In the genomic region with DNA sequence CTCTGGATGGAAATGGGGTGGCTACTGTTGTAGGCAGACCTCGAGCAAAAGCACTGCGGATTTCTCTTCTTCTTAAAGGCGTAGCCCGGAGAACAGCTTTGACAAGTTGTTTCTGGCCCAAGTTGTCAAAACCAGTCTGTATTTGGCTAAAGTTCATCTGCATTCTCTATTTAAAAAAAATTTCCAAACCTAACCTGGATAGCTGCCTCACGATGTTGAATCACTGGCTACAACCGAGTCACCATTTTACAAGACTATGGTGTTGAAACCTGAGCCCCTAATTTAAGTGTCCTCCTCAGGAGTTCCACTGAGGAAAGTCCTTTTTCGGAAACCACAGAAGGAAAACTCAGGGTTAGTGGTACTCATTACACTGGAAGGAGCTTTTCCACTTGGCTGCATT, we compare ENCODE assay signal across 8 cellular contexts. TPM values are rescaled to one million over a fixed set of nuclear protein-coding genes. Genes with fewer than 3 reads are reported as not detected.
A peak's percentile ranks its signal among the peaks of the same experiment; 100 is the strongest.
DNase-seq lines count a peak whose midpoint lies in the region; ATAC-seq and TF ChIP-seq lines count a peak whose summit lies in the region.
"Had no signal": no experiment of that assay in that cellular context is flagged by ENCODE, and none has a peak within 500 bp of the region (broad histone marks: within the 10 kb centered on the region; RNA-seq: fewer than 3 reads in every experiment).

No MANE protein-coding gene starts in this region.

- H3K36me3 Mint-ChIP-seq in endodermal cell (ENCODE audit: low read depth), result no peaks in the 10 kb centered on the region

- peaks cover 61% of the 10 kb centered on the region for H3K27me3 Mint-ChIP-seq in endodermal cell (ENCODE audit: insufficient read depth)

- H2AFZ ChIP-seq in OCI-LY3 (ENCODE audit: low read depth, low read length), result no peak overlapping the region

- H3K4me3 ChIP-seq in GM12864 (ENCODE audit: low read depth, low read length), result peak overlapping the region; percentile 91
- peak overlapping the region; percentile 92 for H3K4me3 ChIP-seq in OCI-LY3 (ENCODE audit: low read length)
- peak overlapping the region; percentile 57 to 75 for H3K4me3 ChIP-seq in esophagus (ENCODE audit: low read depth in 1 of 2, low read length in 2 of 2)
- H3K4me3 ChIP-seq in psoas muscle, result peak overlapping the region; percentile 92
- H3K4me3 ChIP-seq in endodermal cell (ENCODE audit: low read length), result no peak overlapping the region

- 46 to 67% methylated on average over 7 of the region's 7 CpGs for WGBS in esophagus, 2 donors
- 83 to 89% (median 88%) methylated on average over 7 of the region's 7 CpGs for WGBS in psoas muscle, 3 donors
- 70 to 75% methylated on average over 7 of the region's 7 CpGs for WGBS in endodermal cell (ENCODE audit: insufficient coverage in 1 of 2, insufficient read length in 1 of 2), 2 experiments

- no peak for DNase-seq in GM12864 (ENCODE audit: low read depth)
- no peak for DNase-seq in psoas muscle
- no peak for DNase-seq in endodermal cell
- DNase-seq in DMS 273 treated with DMSO at 0.1 percent for 48 hours (lab: John Stamatoyannopoulos, UW), result no peak
- DNase-seq: NCI-H2029 treated with DMSO at 0.1 percent for 48 hours had no signal

- H3K79me2 ChIP-seq in OCI-LY3 (ENCODE audit: low read length), result peaks cover 80% of the 10 kb centered on the region

- no peaks in the 10 kb centered on the region for H4K20me1 ChIP-seq in OCI-LY3 (ENCODE audit: insufficient read depth, low read length)

- H3K9me3 ChIP-seq in OCI-LY3 (ENCODE audit: insufficient read depth, low read length), result no peaks in the 10 kb centered on the region
- no peaks in the 10 kb centered on the region for H3K9me3 ChIP-seq in esophagus (ENCODE audit: control insufficient read depth in 2 of 2, insufficient read depth in 1 of 2, low read depth in 1 of 2, low read length in 1 of 2)
- H3K9me3 ChIP-seq in psoas muscle, result no peaks in the 10 kb centered on the region
- H3K9me3 ChIP-seq in endodermal cell (ENCODE audit: control insufficient read depth, low read length), result no peaks in the 10 kb centered on the region

- H3K4me1 Mint-ChIP-seq in endodermal cell, result peaks cover 17% of the 10 kb centered on the region

- H3K36me3 ChIP-seq in OCI-LY3 (replicated peaks; ENCODE audit: low read depth, low read length) (peaks cover 10% of the 10 kb centered on the region), esophagus (ENCODE audit: control insufficient read depth in 2 of 2, insufficient read depth in 2 of 2, low read length in 1 of 2) (no peaks in the 10 kb centered on the region), psoas muscle (ENCODE audit: insufficient read depth in 1 of 2, low read depth in 1 of 2) (no peaks in the 10 kb centered on the region), endodermal cell (ENCODE audit: control insufficient read depth, insufficient read depth, low read length) (no peaks in the 10 kb centered on the region)

- no peaks in the 10 kb centered on the region for H3K27me3 ChIP-seq in OCI-LY3 (ENCODE audit: low read depth, low read length)
- H3K27me3 ChIP-seq in esophagus (ENCODE audit: control insufficient read depth in 1 of 2, insufficient read depth in 2 of 2, low read length in 2 of 2), result no peaks in the 10 kb centered on the region
- H3K27me3 ChIP-seq in psoas muscle (ENCODE audit: insufficient read depth in 3 of 3, low read length in 2 of 3), result no peaks in the 10 kb centered on the region
- H3K27me3 ChIP-seq in endodermal cell (ENCODE audit: control insufficient read depth, insufficient read depth, low read length, poor library complexity, severe bottlenecking), result peaks cover 53% of the 10 kb centered on the region

- intact Hi-C loops in psoas muscle (cut with DNase I), result no loop called here

- no peak overlapping the region for H3K4me3 Mint-ChIP-seq in endodermal cell

- H3K9me3 Mint-ChIP-seq in endodermal cell, result no peaks in the 10 kb centered on the region

- H3K27ac ChIP-seq in OCI-LY3 (ENCODE audit: low read length) (peak overlapping the region; percentile 99), esophagus (ENCODE audit: low read depth in 2 of 2, low read length in 1 of 2) (peak overlapping the region; percentile 73 to 93), psoas muscle (peak overlapping the region; percentile 90), endodermal cell (ENCODE audit: low read depth, low read length) (no peak overlapping the region)

- ATAC-seq in psoas muscle (no peak), GM19467 (IDR thresholded peaks at IDR 0.05; ENCODE audit: unreplicated experiment) (no peak)

- TF ChIP-seq CTCF in GM12864 (IDR thresholded peaks at IDR 0.05; ENCODE audit: low read depth, low read length, missing control alignments), result no peak
- TF ChIP-seq CTCF in OCI-LY3 (IDR thresholded peaks at IDR 0.05; ENCODE audit: low read depth, low read length), result no peak
- TF ChIP-seq CTCF in psoas muscle (IDR thresholded peaks at IDR 0.05), result no peak
- TF ChIP-seq CTCF in endodermal cell (conservative IDR thresholded peaks at IDR 0.05), result no peak

- H3K27ac Mint-ChIP-seq in endodermal cell, result no peak overlapping the region

- H3K4me1 ChIP-seq in OCI-LY3 (ENCODE audit: low read length) (peaks cover 53% of the 10 kb centered on the region), esophagus (ENCODE audit: control insufficient read depth in 2 of 2, insufficient read depth in 2 of 2, low read length in 1 of 2) (no peaks in the 10 kb centered on the region), psoas muscle (peaks cover 13% of the 10 kb centered on the region), endodermal cell (ENCODE audit: control insufficient read depth, insufficient read depth, low read length) (no peaks in the 10 kb centered on the region)

- H3K4me2 ChIP-seq in OCI-LY3 (ENCODE audit: low read length), result peak overlapping the region; percentile 96

- peak overlapping the region; percentile 92 for H3K9ac ChIP-seq in OCI-LY3 (ENCODE audit: low read length)
- no peak overlapping the region for H3K9ac ChIP-seq in endodermal cell (ENCODE audit: extremely low read depth, low read length, poor library complexity, severe bottlenecking)

RNA-seq across cellular contexts. Expression of a gene that starts 1.5 kb away (rescaled TPM):
- 1 to 10 TPM; 4.0 to 9.7 TPM for polyA plus RNA-seq in esophagus
- 10 to 100 TPM in 1 of 4 donors, 1 to 10 TPM in 2, under 1 TPM in 1; 0.82 to 47.7 (median 6.4) TPM for total RNA-seq in psoas muscle
- polyA plus RNA-seq in psoas muscle, result 10 to 100 TPM in 1 of 3 donors, under 1 TPM in 2; 0.75 to 31.1 (median 0.86) TPM
- under 1 TPM; 0.18 to 0.58 TPM for total RNA-seq in endodermal cell
- 0.32 TPM for polyA plus RNA-seq in endodermal cell (2013, experiment 1 of 2)
- 0.37 TPM for polyA plus RNA-seq in endodermal cell (2013, experiment 2 of 2)

RNA-seq across cellular contexts. Expression of a gene that starts 1.8 kb away (rescaled TPM):
- 1 to 10 TPM; 2.8 to 3.5 TPM for polyA plus RNA-seq in esophagus
- 1 to 10 TPM; 2.1 to 6.1 (median 3.1) TPM for total RNA-seq in psoas muscle
- 1 to 10 TPM; 1.7 to 3.7 (median 1.9) TPM for polyA plus RNA-seq in psoas muscle
- total RNA-seq in endodermal cell, result 10 to 100 TPM in 1 of 2 donors, 1 to 10 TPM in 1; 4.4 to 14.1 TPM
- polyA plus RNA-seq in endodermal cell (2013, experiment 1 of 2), result 6.2 TPM
- 5.0 TPM for polyA plus RNA-seq in endodermal cell (2013, experiment 2 of 2)

RNA-seq across cellular contexts. Expression of a gene that starts 41.6 kb away (rescaled TPM):
- 10 to 100 TPM; 32.2 to 37.7 TPM for polyA plus RNA-seq in esophagus
- 100 to 1,000 TPM in 2 of 4 donors, 10 to 100 TPM in 2; 71.6 to 121 (median 91.8) TPM for total RNA-seq in psoas muscle
- 100 to 1,000 TPM in 1 of 3 donors, 10 to 100 TPM in 2; 31.1 to 105 (median 53.6) TPM for polyA plus RNA-seq in psoas muscle
- total RNA-seq in endodermal cell, result 10 to 100 TPM; 64.0 to 89.4 TPM
- polyA plus RNA-seq in endodermal cell (2013, experiment 1 of 2), result 88.9 TPM
- 86.9 TPM for polyA plus RNA-seq in endodermal cell (2013, experiment 2 of 2)
